ENCODE assay signal across 8 cellular contexts in genomic region chr7:5429857-5430611, GRCh38. TPM values are rescaled to one million over a fixed set of nuclear protein-coding genes. Genes with fewer than 3 reads are reported as not detected.
DNase-seq lines count a peak whose midpoint lies in the region; ATAC-seq, FAIRE-seq and TF ChIP-seq lines count a peak whose summit lies in the region.

No MANE protein-coding gene starts in this region.

- H2AFZ ChIP-seq in Loucy (ENCODE audit: low read length) (0 out of 2 replicates have a peak overlapping the region, but pooled peaks have one; percentile 11), HepG2 (ENCODE audit: low read length) (no peak overlapping the region)

- H3K4me1 ChIP-seq in Loucy (ENCODE audit: insufficient read depth, low read length, poor library complexity, severe bottlenecking), result peaks cover 21% of the 10 kb centered on the region
- H3K4me1 ChIP-seq in HepG2 (ENCODE audit: insufficient read depth, low read length), result peaks cover 23% of the 10 kb centered on the region
- H3K4me1 ChIP-seq in thoracic aorta (ENCODE audit: control insufficient read depth in 1 of 2, low read depth in 2 of 2), result peaks cover 8 to 21% of the 10 kb centered on the region in 2 donors

- CTCF ChIA-PET in HepG2 (lab: Yijun Ruan, JAX; ENCODE audit: low intra/inter-chr PET ratio, low total read pairs), result no interaction called here

- intact Hi-C loops in HepG2 (cut with micrococcal nuclease; ENCODE audit: unreplicated experiment), result no loop called here

- peak overlapping the region; percentile 95 for H3K9ac ChIP-seq in Loucy (ENCODE audit: low read depth, low read length, poor library complexity, severe bottlenecking)
- peak overlapping the region; percentile 98 for H3K9ac ChIP-seq in HepG2 (ENCODE audit: insufficient read depth, low read depth, low read length)

- TF ChIP-seq CTCF in Loucy (conservative IDR thresholded peaks at IDR 0.05; ENCODE audit: low read length), result no peak
- TF ChIP-seq CTCF in HepG2 (CRISPR knock-in tag; IDR thresholded peaks at IDR 0.05), result no peak
- no peak for TF ChIP-seq CTCF in thoracic aorta (IDR thresholded peaks at IDR 0.05)

- H4K20me1 ChIP-seq in Loucy (ENCODE audit: insufficient read depth, low read length, poor library complexity, severe bottlenecking) (peaks cover 13% of the 10 kb centered on the region), HepG2 (ENCODE audit: insufficient read depth, low read length) (peaks cover 16% of the 10 kb centered on the region; the same call in 1 of the 2 replicates)

- no peaks in the 10 kb centered on the region for H3K9me2 ChIP-seq in Loucy (replicated peaks; ENCODE audit: low read depth, low read length)

- H3K79me2 ChIP-seq in Loucy (ENCODE audit: insufficient read depth, low read length) (peaks cover 80% of the 10 kb centered on the region), HepG2 (ENCODE audit: insufficient read depth, low read length) (peaks cover 41% of the 10 kb centered on the region)

- TF ChIP-seq EP300 in HepG2 (IDR thresholded peaks at IDR 0.05; ENCODE audit: low read depth in 2 of 2, low read length in 2 of 2), result no peak
- no peak for TF ChIP-seq EP300 in HepG2 (CRISPR knock-in tag; IDR thresholded peaks at IDR 0.05; ENCODE audit: borderline replicate concordance)

- H3K9me3 ChIP-seq in Loucy (ENCODE audit: insufficient read depth, low read depth, low read length), result no peaks in the 10 kb centered on the region
- H3K9me3 ChIP-seq in HepG2 (ENCODE audit: low read length), result peaks cover 6% of the 10 kb centered on the region; the same call in 1 of the 2 replicates
- no peaks in the 10 kb centered on the region for H3K9me3 ChIP-seq in thoracic aorta

- H3K27me3 ChIP-seq in Loucy (ENCODE audit: insufficient read depth, low read length, poor library complexity, severe bottlenecking), result no peaks in the 10 kb centered on the region
- no peaks in the 10 kb centered on the region; a peak in 1 of 5 replicates for H3K27me3 ChIP-seq in HepG2 (ENCODE audit: control insufficient read depth in 1 of 2, insufficient read depth in 2 of 2, low read length in 2 of 2)
- H3K27me3 ChIP-seq in thoracic aorta (replicated peaks; ENCODE audit: insufficient read depth), result no peaks in the 10 kb centered on the region

- TF ChIP-seq RAD21 in HepG2 (CRISPR knock-in tag; IDR thresholded peaks at IDR 0.05), result peak; percentile 3; the same call in 1 of the 2 replicates

- no TSS peak for BruUV-seq in HepG2 (replicated peaks; lab: Mats Ljungman, UMichigan)

- H3K27ac ChIP-seq in HepG2 (ENCODE audit: extremely low read length, insufficient read depth, low read length), result peak overlapping the region; percentile 100
- peak overlapping the region; percentile 96 to 99 for H3K27ac ChIP-seq in thoracic aorta

- H3K36me3 ChIP-seq in Loucy (ENCODE audit: insufficient read depth, low read length) (no peaks in the 10 kb centered on the region), HepG2 (replicated peaks in 1 of 2; ENCODE audit: control insufficient read depth in 1 of 2, insufficient read depth in 2 of 2, low read length in 2 of 2) (peaks cover 0 to 4% of the 10 kb centered on the region in 2 experiments; a peak in 1 of 5 replicates), thoracic aorta (peaks cover 3% of the 10 kb centered on the region)

- no peak for FAIRE-seq in HepG2 (lab: Jason Lieb, UNC)

- ATAC-seq in HepG2 (peak; percentile 3; the same call in 2 of the 3 replicates), thoracic aorta (ENCODE audit: insufficient number of reproducible peaks, low FRiP score, low read depth) (no peak), GM18873 (IDR thresholded peaks at IDR 0.05; ENCODE audit: low FRiP score, unreplicated experiment) (no peak)

- H3K4me2 ChIP-seq in Loucy (ENCODE audit: low read depth, low read length, poor library complexity, severe bottlenecking) (peak overlapping the region; percentile 89), HepG2 (ENCODE audit: low read depth, low read length) (peak overlapping the region; percentile 93)

- no peaks in the 10 kb centered on the region for H3F3A ChIP-seq in Loucy (ENCODE audit: low read depth)

- peak; percentile 63 for DNase-seq in DMS 273 treated with DMSO at 0.1 percent for 48 hours (lab: John Stamatoyannopoulos, UW)
- peak; percentile 61 for DNase-seq in cerebellar cortex (ENCODE audit: low spot score)
- no peak for DNase-seq in HepG2 (ENCODE audit: low spot score)
- no peak for DNase-seq in thoracic aorta (ENCODE audit: low spot score)
- DNase-seq in activated effector memory CD4-positive, alpha-beta T cell treated with anti-CD3 and anti-CD28 coated beads, Interleukin-2, amount 50 U/mL, for 16 hours, result no peak
- DNase-seq in NCI-H1048 (lab: John Stamatoyannopoulos, UW), result no peak

- POLR2A ChIA-PET in HepG2 (lab: Yijun Ruan, JAX), result interaction anchor here (0.6 to 1.7 kb wide), 5 partner anchors 23 to 625 kb away, joined by 3 to 9 read pairs (median 5); no protein-coding TSS in a partner anchor

- H3K4me3 ChIP-seq in Loucy (ENCODE audit: low read length, poor library complexity, severe bottlenecking) (peak overlapping the region; percentile 79), HepG2 (replicated peaks in 1 of 3; ENCODE audit: insufficient read depth in 1 of 3, low read depth in 2 of 3, low read length in 3 of 3) (peak overlapping the region; percentile 85 to 94 (median 92)), thoracic aorta (peak overlapping the region; percentile 99)

- in situ Hi-C loops in HepG2 (cut with HindIII; ENCODE audit: extremely low pct_ligation_motif_present, low pct_unique_long_range_greater_than_20kb), result no loop called here

- 8% methylated on average over 26 of the region's 30 CpGs for WGBS in HepG2 (ENCODE audit: low lambda C conversion rate)

- TF ChIP-seq POLR2A in HepG2 (IDR thresholded peaks at IDR 0.05; ENCODE audit: insufficient read depth in 1 of 2, low read depth in 2 of 2, low read length in 2 of 2), result no peak; a peak in 1 of 4 replicates

TF ChIP-seq in HepG2, 621 proteins besides CTCF, POLR2A, EP300 and RAD21 (continues in another document):
- TF ChIP-seq DMAP1 (CRISPR knock-in tag; IDR thresholded peaks at IDR 0.05) (no peak), TFDP1 (CRISPR knock-in tag; IDR thresholded peaks at IDR 0.05; ENCODE audit: borderline replicate concordance) (peak; percentile 3; the same call in 1 of the 2 replicates), NCOA1 (CRISPR knock-in tag; IDR thresholded peaks at IDR 0.05) (peak; percentile 31; the same call in 1 of the 2 replicates), SRSF1 (optimal IDR thresholded peaks at IDR 0.05; ENCODE audit: low read depth, low read length) (no peak), WIZ (CRISPR knock-in tag; IDR thresholded peaks at IDR 0.05) (0 out of 2 replicates have a peak, but pooled peaks have one; percentile 37), TFE3 (CRISPR knock-in tag; IDR thresholded peaks at IDR 0.05) (no peak), ZNF619 (CRISPR knock-in tag; IDR thresholded peaks at IDR 0.05) (no peak), ZC3H13 (CRISPR knock-in tag; IDR thresholded peaks at IDR 0.05) (peak; percentile 68), TEAD2 (CRISPR knock-in tag; IDR thresholded peaks at IDR 0.05) (0 out of 2 replicates have a peak, but pooled peaks have one; percentile 11)

RNA-seq across cellular contexts. Expression of gene TNRC18, which starts 6.4 kb away (rescaled TPM):
- total RNA-seq in HepG2 (2016; rRNA removed; fragmentation: Illumina TruSeq; extraction: Trizol) (12.8 and 17.4 TPM in 2 replicates), thoracic aorta (100 to 1,000 TPM; 182 to 244 TPM)
- total RNA-seq in HepG2 (2016; cell fraction: cytosol; rRNA removed; fragmentation: Illumina TruSeq; extraction: Trizol; ENCODE audit: low read depth), result 4.9 and 7.1 TPM in 2 replicates
- total RNA-seq in HepG2 (2016; cell fraction: insoluble cytoplasmic fraction; rRNA removed; fragmentation: Illumina TruSeq; extraction: Trizol), result 12.8 and 21.5 TPM in 2 replicates
- 4.9 and 5.6 TPM in 2 replicates for total RNA-seq in HepG2 (2016; cell fraction: membrane; rRNA removed; fragmentation: Illumina TruSeq; extraction: Trizol)
- total RNA-seq in HepG2 (2016; cell fraction: nucleus; rRNA removed; fragmentation: Illumina TruSeq; extraction: Trizol), result 28.3 and 34.0 TPM in 2 replicates
- 10.9 and 11.7 TPM in 2 replicates for polyA plus RNA-seq in HepG2 (2011; rRNA removed)
- 8.6 and 11.8 TPM in 2 replicates for polyA plus RNA-seq in HepG2 (2011; cell fraction: cytosol; rRNA removed)
- polyA plus RNA-seq in HepG2 (2011; cell fraction: nucleus; rRNA removed), result 65.7 and 102 TPM in 2 replicates
- polyA plus RNA-seq in HepG2 (2012), result 40.6 and 53.7 TPM in 2 replicates
- polyA plus RNA-seq in HepG2 (2016; cell fraction: cytosol; fragmentation: Illumina TruSeq; extraction: Trizol; ENCODE audit: low read depth), result 0.71 and 1.3 TPM in 2 replicates
- polyA plus RNA-seq in HepG2 (2016; cell fraction: insoluble cytoplasmic fraction; fragmentation: Illumina TruSeq; extraction: Trizol; ENCODE audit: low read depth), result 16.6 and 19.8 TPM in 2 replicates
- 0.82 and 1.2 TPM in 2 replicates for polyA plus RNA-seq in HepG2 (2016; cell fraction: membrane; fragmentation: Illumina TruSeq; extraction: Trizol; ENCODE audit: low read depth)
- polyA plus RNA-seq in HepG2 (2016; cell fraction: nucleus; fragmentation: Illumina TruSeq; extraction: Trizol; ENCODE audit: insufficient read depth, low read depth), result 58.8 and 59.2 TPM in 2 replicates
- polyA minus RNA-seq in HepG2 (2011; rRNA and poly(A)+ RNA removed; ENCODE audit: low replicate concordance), result 11.2 and 51.4 TPM in 2 replicates
- polyA minus RNA-seq in HepG2 (2011; cell fraction: cytosol; rRNA and poly(A)+ RNA removed), result 44.7 and 49.3 TPM in 2 replicates
- polyA minus RNA-seq in HepG2 (2011; cell fraction: nucleus; rRNA and poly(A)+ RNA removed), result 49.2 and 54.8 TPM in 2 replicates

Comparison
In these comparisons a context has a peak if more than half of its experiments do, and no peak if none do; other contexts are left out.
1. DNase-seq: peak in DMS 273 treated with DMSO at 0.1 percent for 48 hours (single experiment) and cerebellar cortex (single experiment); none in HepG2 (single experiment), thoracic aorta (single experiment), activated effector memory CD4-positive, alpha-beta T cell treated with anti-CD3 and anti-CD28 coated beads, Interleukin-2, amount 50 U/mL, for 16 hours (single experiment) and NCI-H1048 (single experiment).
2. RNA of gene TNRC18, which starts 6.4 kb away (total RNA-seq): 182 to 244 TPM in thoracic aorta; 4.9 to 34.0 TPM in HepG2; every median in the first group is over 4 times any median in the second.
3. Peak in every context shown above with its lines, with median percentiles within 50 percentile points of each other: H3K4me3 ChIP-seq.